ENCODE assay signal across 8 cellular contexts in the genomic region with DNA sequence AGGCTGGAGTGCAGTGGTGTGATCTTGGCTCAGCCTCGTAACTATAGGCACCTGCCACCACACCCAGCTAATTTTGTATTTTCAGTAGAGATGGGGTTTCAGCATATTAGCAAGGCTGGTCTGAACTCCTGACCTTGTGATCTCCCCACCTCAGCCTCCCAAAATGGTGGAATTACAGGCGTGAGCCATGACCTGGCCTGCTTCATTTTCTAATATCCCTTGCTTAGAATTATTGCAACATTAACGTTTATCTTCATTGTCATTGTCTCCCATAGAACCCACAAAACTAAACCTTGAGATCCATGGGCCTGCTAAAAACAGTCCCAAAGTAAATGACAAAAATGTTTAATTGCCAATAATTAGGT. TPM values are rescaled to one million over a fixed set of nuclear protein-coding genes. Genes with fewer than 3 reads are reported as not detected.
DNase-seq lines count a peak whose midpoint lies in the region; ATAC-seq and TF ChIP-seq lines count a peak whose summit lies in the region.

No MANE protein-coding gene starts in this region.

- DNase-seq in DMS114 treated with DMSO at 0.1 percent for 48 hours (lab: John Stamatoyannopoulos, UW; ENCODE audit: unreplicated experiment) (peak; percentile 44), mucosa of descending colon (no peak), NCI-H1436 treated with DMSO at 0.1 percent for 48 hours (lab: John Stamatoyannopoulos, UW) (no peak), retina (no peak), activated gamma-delta T cell (lab: John Stamatoyannopoulos, UW) (no peak), activated gamma-delta T cell treated with Interleukin-2 at 50 U/mL for 16 hours (no peak)
- DNase-seq in activated CD8-positive, alpha-beta memory T cell treated with anti-CD3 and anti-CD28 coated beads, Interleukin-2, amount 50 U/mL, for 48 hours, result peak; percentile 78

- H3K36me3 ChIP-seq in mucosa of descending colon (ENCODE audit: low read depth), result peaks cover 4% of the 10 kb centered on the region

- ATAC-seq in HG02798 (IDR thresholded peaks at IDR 0.05; ENCODE audit: poor library complexity, unreplicated experiment) (peak; percentile 21), mucosa of descending colon (peak; percentile 4)

- H3K4me3 ChIP-seq in mucosa of descending colon, result no peak overlapping the region

- H3K9me3 ChIP-seq in mucosa of descending colon, result no peaks in the 10 kb centered on the region

- peaks cover 21% of the 10 kb centered on the region for H3K4me1 ChIP-seq in mucosa of descending colon (ENCODE audit: low read depth)

- no peak for TF ChIP-seq CTCF in mucosa of descending colon (IDR thresholded peaks at IDR 0.05)

- intact Hi-C loops in mucosa of descending colon (cut with DNase I, micrococcal nuclease), result loop anchor here in 1 of 2 donors (5.0 kb wide), 1 partner anchor 93 kb away; no protein-coding TSS in a partner anchor

RNA-seq across cellular contexts. Expression of a gene that starts 6.1 kb away (rescaled TPM):
- 1,000 to 10,000 TPM; 6,833 to 8,492 (median 7,090) TPM for total RNA-seq in mucosa of descending colon

RNA-seq across cellular contexts. Expression of a gene that starts 53.2 kb away (rescaled TPM):
- 10 to 100 TPM; 21.5 to 36.4 (median 31.9) TPM for total RNA-seq in mucosa of descending colon

Comparison
In these comparisons a context has a peak if more than half of its experiments do, and no peak if none do; other contexts are left out.
1. DNase-seq: peak in DMS114 treated with DMSO at 0.1 percent for 48 hours (single experiment) and activated CD8-positive, alpha-beta memory T cell treated with anti-CD3 and anti-CD28 coated beads, Interleukin-2, amount 50 U/mL, for 48 hours (single experiment); none in mucosa of descending colon (0 of 3), NCI-H1436 treated with DMSO at 0.1 percent for 48 hours (single experiment), retina (single experiment), activated gamma-delta T cell (single experiment) and activated gamma-delta T cell treated with Interleukin-2 at 50 U/mL for 16 hours (single experiment).